1 cellular context compared by ENCODE assay signal in the genomic region with DNA sequence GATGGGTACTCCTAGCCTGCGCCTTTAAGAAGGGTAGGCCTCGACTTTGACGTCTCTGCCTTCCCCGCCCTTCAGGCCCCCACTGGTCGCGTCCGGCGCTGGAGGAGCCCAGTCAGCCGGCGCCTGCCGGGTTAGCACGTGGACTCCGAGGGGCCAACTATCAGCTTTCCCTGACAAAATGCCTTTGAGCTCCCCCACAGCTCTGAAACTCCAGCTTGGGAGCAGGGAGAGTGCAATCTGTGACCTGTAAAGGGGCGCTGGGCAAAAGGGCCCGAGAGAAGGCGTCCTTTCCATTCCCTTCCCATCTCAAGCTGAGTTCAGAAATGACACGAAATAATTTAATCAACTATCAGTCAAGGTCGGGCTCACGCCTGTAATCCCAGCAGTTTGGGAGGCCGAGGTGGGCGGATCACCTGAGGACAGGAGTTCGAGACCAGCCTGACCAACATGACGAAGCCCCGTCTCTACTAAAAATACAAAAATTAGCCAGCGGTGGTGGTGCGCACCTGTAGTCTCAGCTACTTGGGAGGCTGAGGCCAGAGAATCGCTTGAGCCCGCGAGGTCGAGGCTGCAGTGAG.
A peak's percentile ranks its signal among the peaks of the same experiment; 100 is the strongest.
TF ChIP-seq lines count a peak whose summit lies in the region.

No MANE protein-coding gene starts in this region.

TF ChIP-seq in liver, 16 proteins besides CTCF, POLR2A, EP300 and RAD21 (continued from another document):
- TF ChIP-seq, protein P1, sequence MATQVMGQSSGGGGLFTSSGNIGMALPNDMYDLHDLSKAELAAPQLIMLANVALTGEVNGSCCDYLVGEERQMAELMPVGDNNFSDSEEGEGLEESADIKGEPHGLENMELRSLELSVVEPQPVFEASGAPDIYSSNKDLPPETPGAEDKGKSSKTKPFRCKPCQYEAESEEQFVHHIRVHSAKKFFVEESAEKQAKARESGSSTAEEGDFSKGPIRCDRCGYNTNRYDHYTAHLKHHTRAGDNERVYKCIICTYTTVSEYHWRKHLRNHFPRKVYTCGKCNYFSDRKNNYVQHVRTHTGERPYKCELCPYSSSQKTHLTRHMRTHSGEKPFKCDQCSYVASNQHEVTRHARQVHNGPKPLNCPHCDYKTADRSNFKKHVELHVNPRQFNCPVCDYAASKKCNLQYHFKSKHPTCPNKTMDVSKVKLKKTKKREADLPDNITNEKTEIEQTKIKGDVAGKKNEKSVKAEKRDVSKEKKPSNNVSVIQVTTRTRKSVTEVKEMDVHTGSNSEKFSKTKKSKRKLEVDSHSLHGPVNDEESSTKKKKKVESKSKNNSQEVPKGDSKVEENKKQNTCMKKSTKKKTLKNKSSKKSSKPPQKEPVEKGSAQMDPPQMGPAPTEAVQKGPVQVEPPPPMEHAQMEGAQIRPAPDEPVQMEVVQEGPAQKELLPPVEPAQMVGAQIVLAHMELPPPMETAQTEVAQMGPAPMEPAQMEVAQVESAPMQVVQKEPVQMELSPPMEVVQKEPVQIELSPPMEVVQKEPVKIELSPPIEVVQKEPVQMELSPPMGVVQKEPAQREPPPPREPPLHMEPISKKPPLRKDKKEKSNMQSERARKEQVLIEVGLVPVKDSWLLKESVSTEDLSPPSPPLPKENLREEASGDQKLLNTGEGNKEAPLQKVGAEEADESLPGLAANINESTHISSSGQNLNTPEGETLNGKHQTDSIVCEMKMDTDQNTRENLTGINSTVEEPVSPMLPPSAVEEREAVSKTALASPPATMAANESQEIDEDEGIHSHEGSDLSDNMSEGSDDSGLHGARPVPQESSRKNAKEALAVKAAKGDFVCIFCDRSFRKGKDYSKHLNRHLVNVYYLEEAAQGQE (IDR thresholded peaks at IDR 0.05): no peak
- TF ChIP-seq FOXA1 (IDR thresholded peaks at IDR 0.05) (no peak), GABPA (IDR thresholded peaks at IDR 0.05 in 1 of 2, conservative IDR thresholded peaks at IDR 0.05 in 1 of 2) (peak in 1 of 2 donors; percentile 46)
